Comparison of ENCODE assay signal across 1 cellular context in genomic region chr17:38741853-38742421, GRCh38.
TF ChIP-seq lines count a peak whose summit lies in the region.

No MANE protein-coding gene starts in this region.

TF ChIP-seq in endothelial cell of umbilical vein, 7 proteins besides CTCF, POLR2A, EP300 and RAD21:
- TF ChIP-seq MAX (IDR thresholded peaks at IDR 0.05; ENCODE audit: insufficient read depth, insufficient read length), result no peak
- TF ChIP-seq FOS (IDR thresholded peaks at IDR 0.05; ENCODE audit: borderline replicate concordance, insufficient read depth, low read length), result no peak
- TF ChIP-seq POLR2AphosphoS5 (IDR thresholded peaks at IDR 0.05; ENCODE audit: insufficient read depth, low read depth, low read length), result no peak
- TF ChIP-seq JUN (IDR thresholded peaks at IDR 0.05; ENCODE audit: borderline replicate concordance, insufficient read depth, insufficient read length, low read depth), result no peak
- no peak for TF ChIP-seq GATA2 (IDR thresholded peaks at IDR 0.05; ENCODE audit: insufficient read depth, insufficient read length, low read depth, low read length)
- TF ChIP-seq MYC (IDR thresholded peaks at IDR 0.05; ENCODE audit: low read depth, low read length), result no peak
- no peak for TF ChIP-seq EZH2 (IDR thresholded peaks at IDR 0.05; ENCODE audit: borderline replicate concordance, low read depth, low read length, severe bottlenecking)
TF ChIP-seq in endothelial cell of umbilical vein: peak in this region for 0.
